ENCODE assay signal across 21 cellular contexts in the genomic region with DNA sequence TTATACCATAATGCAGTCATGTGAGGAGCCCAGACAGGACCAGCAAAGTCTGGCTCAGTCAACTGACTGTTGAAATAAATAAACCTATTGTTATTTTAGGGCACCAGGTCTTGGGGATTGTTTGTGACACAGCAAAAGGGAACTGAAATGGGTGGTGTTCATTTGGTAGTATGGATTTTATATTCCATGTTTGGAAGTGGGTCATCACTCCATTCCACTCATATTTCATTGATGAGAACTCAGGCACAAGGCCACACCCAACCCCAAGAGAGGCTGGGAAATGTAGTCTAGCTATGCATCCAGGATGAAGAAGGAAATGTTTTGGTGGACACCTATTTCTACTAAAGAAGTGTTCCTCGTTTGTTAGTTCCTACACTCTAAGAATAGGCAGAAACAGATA.
A peak's percentile ranks its signal among the peaks of the same experiment; 100 is the strongest.
DNase-seq lines count a peak whose midpoint lies in the region; ATAC-seq and TF ChIP-seq lines count a peak whose summit lies in the region.
"Had no signal": no experiment of that assay in that cellular context is flagged by ENCODE, and none has a peak within 500 bp of the region (broad histone marks: within the 10 kb centered on the region; RNA-seq: fewer than 3 reads in every experiment).

No MANE protein-coding gene starts in this region.

- peak overlapping the region; percentile 49 for H3K23ac ChIP-seq in IMR-90 (ENCODE audit: low read depth, low read length)

- WGBS in IMR-90 (ENCODE audit: extremely low coverage in 2 of 2, insufficient read length in 1 of 2), 2 experiments: no CpG with 5 or more reads among the region's 1 CpG

- TF ChIP-seq POLR2A in IMR-90 (IDR thresholded peaks at IDR 0.05; ENCODE audit: low read depth, low read length): no peak

- no peak for TF ChIP-seq RAD21 in IMR-90 (IDR thresholded peaks at IDR 0.05; ENCODE audit: low read length)

- no peaks in the 10 kb centered on the region for H3K9me2 ChIP-seq in Karpas-422 (replicated peaks; ENCODE audit: insufficient read depth, low read length)

- H4K20me1 ChIP-seq in IMR-90 (ENCODE audit: insufficient read depth, low read length) (no peaks in the 10 kb centered on the region), osteoblast (ENCODE audit: insufficient read depth, low read length) (no peaks in the 10 kb centered on the region), Karpas-422 (ENCODE audit: insufficient read depth, low read depth, low read length) (no peaks in the 10 kb centered on the region)

- H3K79me2 ChIP-seq in osteoblast (ENCODE audit: insufficient read depth, low read length) (no peaks in the 10 kb centered on the region), Karpas-422 (ENCODE audit: low read length) (no peaks in the 10 kb centered on the region)

- CTCF ChIA-PET in IMR-90 (lab: Yijun Ruan, JAX): interaction anchor here (1.5 kb wide), 1 partner anchor 38 kb away, joined by 3 read pairs; no protein-coding TSS in a partner anchor

- peaks cover 20% of the 10 kb centered on the region for H3K4me1 Mint-ChIP-seq in chondrocyte (ENCODE audit: low read depth)
- H3K4me1 Mint-ChIP-seq: activated naive CD4-positive, alpha-beta T cell treated with anti-CD3 and anti-CD28 coated beads, Interleukin-2, amount 50 U/mL, for 24 hours; naive B cell had no signal

- peak overlapping the region; percentile 17 for H3K27ac Mint-ChIP-seq in chondrocyte (ENCODE audit: unreplicated experiment)
- H3K27ac Mint-ChIP-seq: activated naive CD4-positive, alpha-beta T cell treated with anti-CD3 and anti-CD28 coated beads, Interleukin-2, amount 50 U/mL, for 24 hours; brain; naive B cell; T-helper 1 cell treated with Interleukin-12 subunit alpha and Interleukin-12 subunit beta and Interleukin-4 antibody, amounts not matched to agents 30 μg/mL and 1 μg/mL, for 36 hours had no signal

- peak; percentile 68 for ATAC-seq in IMR-90 (ENCODE audit: low read depth)
- no peak for ATAC-seq in HG03025 (IDR thresholded peaks at IDR 0.05; ENCODE audit: low FRiP score, unreplicated experiment)
- ATAC-seq: upper lobe of right lung had no signal

- H3K18ac ChIP-seq in IMR-90 (ENCODE audit: low read depth, low read length): peak overlapping the region; percentile 96

- no peak overlapping the region for H3K9ac ChIP-seq in IMR-90 (ENCODE audit: low read depth, low read length)
- no peak overlapping the region for H3K9ac ChIP-seq in Karpas-422 (ENCODE audit: low read length)

- peak overlapping the region; percentile 32; the same call in 1 of the 2 replicates for H3K56ac ChIP-seq in IMR-90 (ENCODE audit: extremely low read depth, insufficient read depth, low read length)

- BruUV-seq in IMR-90 (replicated peaks; lab: Mats Ljungman, UMichigan): no TSS peak

- no peaks in the 10 kb centered on the region for H3K27me3 Mint-ChIP-seq in chondrocyte (ENCODE audit: low read depth)
- H3K27me3 Mint-ChIP-seq: brain had no signal

- H3K4ac ChIP-seq in IMR-90 (ENCODE audit: low read depth, low read length): peak overlapping the region; percentile 89

- peak overlapping the region; percentile 74; the same call in 2 of the 3 replicates for H2BK15ac ChIP-seq in IMR-90 (ENCODE audit: low read depth, low read length)

- no peaks in the 10 kb centered on the region for H3K36me3 Mint-ChIP-seq in chondrocyte (ENCODE audit: low read depth)
- H3K36me3 Mint-ChIP-seq: activated naive CD4-positive, alpha-beta T cell treated with anti-CD3 and anti-CD28 coated beads, Interleukin-2, amount 50 U/mL, for 24 hours; brain; naive B cell had no signal

- peaks cover 19% of the 10 kb centered on the region for H3K4me1 ChIP-seq in IMR-90 (ENCODE audit: control insufficient read depth, insufficient read depth, low read length)
- H3K4me1 ChIP-seq in osteoblast (ENCODE audit: insufficient read depth, low read length): peaks cover 33% of the 10 kb centered on the region
- H3K4me1 ChIP-seq in Karpas-422 (ENCODE audit: low read length): no peaks in the 10 kb centered on the region
- H3K4me1 ChIP-seq: upper lobe of right lung had no signal

- peak overlapping the region; percentile 74 for H3K14ac ChIP-seq in IMR-90 (replicated peaks; ENCODE audit: low read depth, low read length)

- H2BK5ac ChIP-seq in IMR-90 (ENCODE audit: low read depth, low read length, poor library complexity, severe bottlenecking): peak overlapping the region; percentile 92

- intact Hi-C loops in IMR-90 (cut with micrococcal nuclease): loop anchor here (5.0 kb wide), 1 partner anchor 40 kb away; no protein-coding TSS in a partner anchor

- in situ Hi-C loops in IMR-90 (cut with MboI; ENCODE audit: low sequenced_read_pairs): no loop called here

- H3K4me3 ChIP-seq in IMR-90 (ENCODE audit: insufficient read depth, low read depth, low read length): no peak overlapping the region
- no peak overlapping the region for H3K4me3 ChIP-seq in osteoblast (ENCODE audit: insufficient read depth, low read length)
- no peak overlapping the region for H3K4me3 ChIP-seq in Karpas-422 (ENCODE audit: low read length)
- H3K4me3 ChIP-seq: stomach, upper lobe of right lung had no signal

- no peak overlapping the region for H3K4me2 ChIP-seq in IMR-90 (ENCODE audit: low read depth, low read length)
- no peak overlapping the region for H3K4me2 ChIP-seq in osteoblast (ENCODE audit: insufficient read depth, low read length)
- H3K4me2 ChIP-seq in Karpas-422 (ENCODE audit: low read depth, low read length, poor library complexity, severe bottlenecking): no peak overlapping the region

- H4K8ac ChIP-seq in IMR-90 (ENCODE audit: low read depth in 2 of 2, low read length in 2 of 2): peak overlapping the region; percentile 71 to 80; a peak in 3 of 4 replicates

- H2BK120ac ChIP-seq in IMR-90 (ENCODE audit: low read depth, low read length): peak overlapping the region; percentile 91

- peak overlapping the region; percentile 76 for H4K91ac ChIP-seq in IMR-90 (ENCODE audit: insufficient read depth, low read depth, low read length)

- H3K9me3 Mint-ChIP-seq in chondrocyte (ENCODE audit: low read depth): no peaks in the 10 kb centered on the region
- H3K9me3 Mint-ChIP-seq: brain had no signal

- peak overlapping the region; percentile 91 for H2AK5ac ChIP-seq in IMR-90 (ENCODE audit: low read depth, low read length)

- peak overlapping the region; percentile 45 for H2AK9ac ChIP-seq in IMR-90 (replicated peaks; ENCODE audit: low read depth, low read length, poor library complexity)

- DNase-seq in Daoy (ENCODE audit: low read depth): peak; percentile 17
- peak; percentile 28 for DNase-seq in IMR-90
- no peak for DNase-seq in chondrocyte (ENCODE audit: low spot score)
- DNase-seq in osteoblast (ENCODE audit: insufficient read length, low spot score, missing footprints): no peak
- DNase-seq in Karpas-422: no peak
- no peak for DNase-seq in activated naive CD4-positive, alpha-beta T cell treated with anti-CD3 and anti-CD28 coated beads, Interleukin-2, amount 50 U/mL, for 16 hours
- DNase-seq: activated CD4-positive, alpha-beta T cell treated with anti-CD3 and anti-CD28 coated beads, Interleukin-2, amount 50 U/mL, for 48 hours; activated T-cell treated with anti-CD3 and anti-CD28 coated beads, Interleukin-2, amount 50 U/mL, for 1 hour; dermis blood vessel endothelial cell; MM.1S; naive B cell; NCI-H1930; SHP77 treated with DMSO at 0.1 percent for 48 hours; stimulated activated CD4-positive, alpha-beta T cell treated with anti-CD3 and anti-CD28 coated beads, Interleukin-2, amount 100 ng/mL, for 24 hours; stomach; upper lobe of right lung; WERI-Rb-1 had no signal

- peaks cover 4% of the 10 kb centered on the region for H3K9me1 ChIP-seq in IMR-90 (ENCODE audit: insufficient read depth, low read length)

- H3K36me3 ChIP-seq in IMR-90 (ENCODE audit: control insufficient read depth, insufficient read depth, low read length) (no peaks in the 10 kb centered on the region), osteoblast (ENCODE audit: insufficient read depth, low read length) (no peaks in the 10 kb centered on the region), Karpas-422 (ENCODE audit: insufficient read depth, low read length) (no peaks in the 10 kb centered on the region)
- H3K36me3 ChIP-seq: stomach, upper lobe of right lung, WERI-Rb-1 had no signal

- H4K5ac ChIP-seq in IMR-90 (ENCODE audit: low read depth, low read length): peak overlapping the region; percentile 86

- peak overlapping the region; percentile 86 for H3K27ac ChIP-seq in IMR-90 (ENCODE audit: insufficient read depth, low read length)
- H3K27ac ChIP-seq in osteoblast (ENCODE audit: low read depth, low read length): no peak overlapping the region
- no peak overlapping the region for H3K27ac ChIP-seq in Karpas-422 (ENCODE audit: low read length)
- H3K27ac ChIP-seq: stomach, upper lobe of right lung, WERI-Rb-1 had no signal

- H3K4me3 Mint-ChIP-seq in chondrocyte (ENCODE audit: unreplicated experiment): no peak overlapping the region
- H3K4me3 Mint-ChIP-seq: activated naive CD4-positive, alpha-beta T cell treated with anti-CD3 and anti-CD28 coated beads, Interleukin-2, amount 50 U/mL, for 24 hours; brain; naive B cell; T-helper 1 cell treated with Interleukin-12 subunit alpha and Interleukin-12 subunit beta and Interleukin-4 antibody, amounts not matched to agents 30 μg/mL and 1 μg/mL, for 36 hours had no signal

- peak overlapping the region; percentile 96 for H2BK20ac ChIP-seq in IMR-90 (ENCODE audit: low read depth, low read length)

- no peaks in the 10 kb centered on the region for H3K79me1 ChIP-seq in IMR-90 (ENCODE audit: low read depth in 1 of 2, low read length in 2 of 2)

- H2AFZ ChIP-seq in IMR-90 (replicated peaks; ENCODE audit: low read length, poor library complexity): no peak overlapping the region
- H2AFZ ChIP-seq in osteoblast (ENCODE audit: low read length): peak overlapping the region; percentile 34
- H2AFZ ChIP-seq in Karpas-422 (ENCODE audit: low read length): no peak overlapping the region

- no peaks in the 10 kb centered on the region for H3K27me3 ChIP-seq in IMR-90 (ENCODE audit: control insufficient read depth, insufficient read depth, low read length)
- H3K27me3 ChIP-seq in osteoblast (ENCODE audit: insufficient read depth, low read length): no peaks in the 10 kb centered on the region
- no peaks in the 10 kb centered on the region for H3K27me3 ChIP-seq in Karpas-422 (ENCODE audit: low read length)
- H3K27me3 ChIP-seq: stomach, upper lobe of right lung had no signal

- dilution Hi-C loops in IMR-90 (cut with HindIII; ENCODE audit: low sequenced_read_pairs, unreplicated experiment): no loop called here

- POLR2A ChIA-PET in IMR-90 (lab: Charles Lee; ENCODE audit: unreplicated experiment): no interaction called here

- H3K9me3 ChIP-seq in IMR-90 (ENCODE audit: control insufficient read depth, insufficient read depth, low read length): no peaks in the 10 kb centered on the region
- H3K9me3 ChIP-seq in osteoblast (ENCODE audit: low read depth, low read length): no peaks in the 10 kb centered on the region
- peaks cover 26% of the 10 kb centered on the region for H3K9me3 ChIP-seq in Karpas-422 (ENCODE audit: low read length)
- H3K9me3 ChIP-seq: stomach, upper lobe of right lung had no signal

- TF ChIP-seq CTCF in IMR-90 (conservative IDR thresholded peaks at IDR 0.05; ENCODE audit: low read depth, low read length) (no peak), chondrocyte (IDR thresholded peaks at IDR 0.05) (no peak), osteoblast (IDR thresholded peaks at IDR 0.05; ENCODE audit: extremely low read depth, low read depth, low read length) (no peak)

TF ChIP-seq in IMR-90, 13 proteins besides CTCF, POLR2A, EP300 and RAD21 (continues in another document):
- TF ChIP-seq CEBPB (IDR thresholded peaks at IDR 0.05; ENCODE audit: low read depth, low read length) (no peak), MAFK (IDR thresholded peaks at IDR 0.05; ENCODE audit: low read depth, low read length) (no peak)

Comparison
In these comparisons a context has a peak if more than half of its experiments do, and no peak if none do; other contexts are left out.
1. DNase-seq: peak in Daoy (single experiment) and IMR-90 (single experiment); none in chondrocyte (single experiment), osteoblast (single experiment), Karpas-422 (single experiment) and activated naive CD4-positive, alpha-beta T cell treated with anti-CD3 and anti-CD28 coated beads, Interleukin-2, amount 50 U/mL, for 16 hours (single experiment).